19 cellular contexts compared by ENCODE assay signal in genomic region chr20:1757072-1757471, GRCh38.
DNase-seq lines count a peak whose midpoint lies in the region; ATAC-seq, FAIRE-seq and TF ChIP-seq lines count a peak whose summit lies in the region.
"Had no signal": no experiment of that assay in that cellular context is flagged by ENCODE, and none has a peak within 500 bp of the region (broad histone marks: within the 10 kb centered on the region; RNA-seq: fewer than 3 reads in every experiment).

No MANE protein-coding gene starts in this region.

- no peak overlapping the region for H3K23ac ChIP-seq in H1 (ENCODE audit: insufficient read length)

- TF ChIP-seq POLR2A in H1 (IDR thresholded peaks at IDR 0.05; ENCODE audit: control extremely low read depth in 1 of 2, low read depth in 2 of 2, low read length in 2 of 2): no peak
- TF ChIP-seq POLR2A in esophagus muscularis mucosa (IDR thresholded peaks at IDR 0.05; ENCODE audit: low read depth): no peak

- H3K23me2 ChIP-seq in H1 (ENCODE audit: low read depth, low read length): no peaks in the 10 kb centered on the region

- FAIRE-seq in H1 (lab: Jason Lieb, UNC) (peak; percentile 24), small intestine (lab: Jason Lieb, UNC) (no peak)
- FAIRE-seq: K562 had no signal

- H3K4me3 ChIP-seq in HL-60 (replicated peaks; ENCODE audit: insufficient read depth, low read length) (no peak overlapping the region), PC-3 (ENCODE audit: low read length) (no peak overlapping the region), H1 (ENCODE audit: extremely low read depth in 1 of 4, insufficient read depth in 2 of 4, low read depth in 3 of 4, low read length in 4 of 4) (no peak overlapping the region), small intestine (ENCODE audit: low read depth in 1 of 2, low read length in 2 of 2) (no peak overlapping the region), esophagus muscularis mucosa (no peak overlapping the region)
- H3K4me3 ChIP-seq: esophagus squamous epithelium, K562, left ventricle myocardium inferior had no signal

- H3K27me3 ChIP-seq in HL-60 (ENCODE audit: insufficient read depth, poor library complexity, severe bottlenecking) (no peaks in the 10 kb centered on the region), PC-3 (ENCODE audit: low read length) (no peaks in the 10 kb centered on the region), H1 (replicated peaks in 1 of 4; ENCODE audit: control insufficient read depth in 3 of 4, extremely low read depth in 1 of 4, insufficient read depth in 3 of 4, low read length in 3 of 4) (no peaks in the 10 kb centered on the region), small intestine (ENCODE audit: control insufficient read depth in 2 of 2, insufficient read depth in 2 of 2, low read length in 2 of 2) (no peaks in the 10 kb centered on the region), esophagus muscularis mucosa (no peaks in the 10 kb centered on the region)
- H3K27me3 ChIP-seq: brain microvascular endothelial cell, esophagus squamous epithelium had no signal

- H3K79me1 ChIP-seq in H1 (ENCODE audit: low read depth, low read length): no peaks in the 10 kb centered on the region

- TF ChIP-seq RAD21 in H1 (IDR thresholded peaks at IDR 0.05 in 1 of 2, conservative IDR thresholded peaks at IDR 0.05 in 1 of 2; ENCODE audit: low read depth in 2 of 2, low read length in 2 of 2): no peak

- no peak overlapping the region for H3K4ac ChIP-seq in H1 (replicated peaks; ENCODE audit: insufficient read length, low read depth, low read length)

- H3K14ac ChIP-seq in H1 (ENCODE audit: insufficient read length): no peak overlapping the region

- no peak overlapping the region for H2BK5ac ChIP-seq in H1 (ENCODE audit: low read depth, low read length)

- no TSS peak for BruUV-seq in PC-3 (replicated peaks; lab: Mats Ljungman, UMichigan)

- H3K4me2 ChIP-seq in PC-3 (ENCODE audit: low read length): no peak overlapping the region
- H3K4me2 ChIP-seq in H1 (ENCODE audit: insufficient read depth in 1 of 2, low read depth in 2 of 2, low read length in 2 of 2): no peak overlapping the region

- H3K9me2 ChIP-seq in PC-3 (replicated peaks; ENCODE audit: low read length): no peaks in the 10 kb centered on the region

- H2AK5ac ChIP-seq in H1 (ENCODE audit: low read depth, low read length): no peak overlapping the region

- ATAC-seq in PC-3: no peak
- no peak for ATAC-seq in HG03469 (IDR thresholded peaks at IDR 0.05; ENCODE audit: unreplicated experiment)
- ATAC-seq: K562 had no signal

- H3K4me1 ChIP-seq in PC-3 (ENCODE audit: insufficient read depth, low read length) (peaks cover 31% of the 10 kb centered on the region), H1 (replicated peaks in 1 of 4; ENCODE audit: control insufficient read depth in 3 of 4, insufficient read depth in 4 of 4, low read length in 3 of 4) (peaks cover 0 to 3% (median 0%) of the 10 kb centered on the region in 4 experiments; a peak in 1 of 7 replicates), small intestine (ENCODE audit: control insufficient read depth in 2 of 2, insufficient read depth in 1 of 2, low read depth in 1 of 2, low read length in 1 of 2) (peaks cover 0 to 7% of the 10 kb centered on the region in 2 donors), esophagus muscularis mucosa (no peaks in the 10 kb centered on the region)
- H3K4me1 ChIP-seq: esophagus squamous epithelium, left ventricle myocardium inferior had no signal

- no peaks in the 10 kb centered on the region for H4K20me1 ChIP-seq in PC-3 (ENCODE audit: low read length)
- no peaks in the 10 kb centered on the region for H4K20me1 ChIP-seq in H1 (replicated peaks in 1 of 2; ENCODE audit: control insufficient read depth in 1 of 2, insufficient read depth in 2 of 2, low read length in 2 of 2)

- TF ChIP-seq CTCF in HL-60 (IDR thresholded peaks at IDR 0.05; ENCODE audit: insufficient read depth, low read length) (no peak), PC-3 (conservative IDR thresholded peaks at IDR 0.05; ENCODE audit: low read depth, low read length) (no peak), H1 (IDR thresholded peaks at IDR 0.05; ENCODE audit: control extremely low read depth in 1 of 3, insufficient read depth in 1 of 3, low read depth in 1 of 3, low read length in 3 of 3) (no peak), esophagus muscularis mucosa (IDR thresholded peaks at IDR 0.05) (no peak)

- H2AFZ ChIP-seq in PC-3 (ENCODE audit: low read length) (no peak overlapping the region), H1 (ENCODE audit: low read length) (no peak overlapping the region)

- no peak for TF ChIP-seq EP300 in H1 (IDR thresholded peaks at IDR 0.05; ENCODE audit: borderline replicate concordance in 1 of 2, low read depth in 2 of 2, low read length in 2 of 2)
- TF ChIP-seq EP300 in esophagus muscularis mucosa (IDR thresholded peaks at IDR 0.05): no peak

- H3K27ac ChIP-seq in HL-60 (replicated peaks) (peak overlapping the region; percentile 94), PC-3 (ENCODE audit: low read length) (no peak overlapping the region), H1 (ENCODE audit: low read depth, low read length) (no peak overlapping the region), small intestine (ENCODE audit: low read depth in 1 of 2, low read length in 1 of 2) (peak overlapping the region; percentile 41 to 80), esophagus muscularis mucosa (replicated peaks in 1 of 4) (no peak overlapping the region)
- H3K27ac ChIP-seq: brain microvascular endothelial cell, esophagus squamous epithelium, left ventricle myocardium inferior, WERI-Rb-1 had no signal

- no peak overlapping the region for H4K5ac ChIP-seq in H1 (ENCODE audit: insufficient read length, low read depth, low read length)

- POLR2A ChIA-PET in PC-3 (lab: Charles Lee; ENCODE audit: unreplicated experiment): no interaction called here
- POLR2A ChIA-PET in H1 (lab: Charles Lee; ENCODE audit: partially characterized antibody): interaction anchor here (1.3 kb wide), 1 partner anchor 10 kb away, joined by 4 read pairs; no protein-coding TSS in a partner anchor

- H3K56ac ChIP-seq in H1 (replicated peaks; ENCODE audit: insufficient read length, low read depth, low read length): no peak overlapping the region

- H2BK120ac ChIP-seq in H1 (replicated peaks; ENCODE audit: low read depth, low read length): no peak overlapping the region

- no peak overlapping the region for H4K91ac ChIP-seq in H1 (replicated peaks; ENCODE audit: insufficient read length, low read length)

- CTCF ChIA-PET in PC-3 (lab: Charles Lee) (interaction anchor here (1.2 kb wide), 1 partner anchor 20 kb away, joined by 4 read pairs; no protein-coding TSS in a partner anchor), H1 (lab: Charles Lee; ENCODE audit: partially characterized antibody) (interaction anchor here (0.6 to 2.1 kb wide), 6 partner anchors 8 to 209 kb away, joined by 3 to 6 read pairs (median 3); no protein-coding TSS in a partner anchor)

- no peak overlapping the region for H2BK15ac ChIP-seq in H1 (ENCODE audit: low read length)

- H4K8ac ChIP-seq in H1 (ENCODE audit: extremely low read depth, insufficient read depth, low read length): no peak overlapping the region

- H3K9me3 ChIP-seq in PC-3 (ENCODE audit: low read length) (no peaks in the 10 kb centered on the region), H1 (ENCODE audit: insufficient read depth in 2 of 2, low read depth in 1 of 2, low read length in 1 of 2) (no peaks in the 10 kb centered on the region), small intestine (ENCODE audit: control insufficient read depth, low read depth) (no peaks in the 10 kb centered on the region), esophagus muscularis mucosa (no peaks in the 10 kb centered on the region)
- H3K9me3 ChIP-seq: esophagus squamous epithelium, left ventricle myocardium inferior had no signal

- intact Hi-C loops in PC-3 (cut with micrococcal nuclease) (no loop called here), esophagus muscularis mucosa (cut with DNase I) (no loop called here)

- no peak overlapping the region for H2BK12ac ChIP-seq in H1 (ENCODE audit: low read depth, low read length)

- DNase-seq in HL-60 (ENCODE audit: low read depth in 1 of 2, low spot score in 1 of 2): peak; percentile 65 to 72
- DNase-seq in PC-3: peak; percentile 39
- no peak for DNase-seq in H1 (ENCODE audit: low read depth in 1 of 2, low spot score in 2 of 2)
- DNase-seq in small intestine: peak; percentile 32
- DNase-seq in activated CD4-positive, CD25-positive, alpha-beta regulatory T cell (lab: John Stamatoyannopoulos, UW): no peak
- no peak for DNase-seq in esophagus muscularis mucosa (ENCODE audit: extremely low spot score)
- DNase-seq in nucleus accumbens (lab: John Stamatoyannopoulos, UW): no peak
- DNase-seq: activated naive CD8-positive, alpha-beta T cell treated with anti-CD3 and anti-CD28 coated beads, Interleukin-2, amount 10 ng/mL, durations not matched to agents 7 days and 5 days; brain microvascular endothelial cell; esophagus squamous epithelium; glutamatergic neuron; left ventricle myocardium inferior; NCI-H1417; NCI-H2171 treated with DMSO at 0.1 percent for 48 hours; stimulated activated CD4-positive, alpha-beta T cell treated with anti-CD3 and anti-CD28 coated beads, Interleukin-2, amount 100 ng/mL, for 48 hours; SW 1271; WERI-Rb-1 had no signal

- H3K79me2 ChIP-seq in PC-3 (ENCODE audit: low read length) (no peaks in the 10 kb centered on the region), H1 (ENCODE audit: control insufficient read depth in 1 of 2, insufficient read depth in 2 of 2, low read length in 2 of 2) (no peaks in the 10 kb centered on the region)

- no peak overlapping the region for H3K9ac ChIP-seq in PC-3 (ENCODE audit: low read length)
- no peak overlapping the region for H3K9ac ChIP-seq in H1 (replicated peaks in 1 of 4; ENCODE audit: extremely low read depth in 1 of 4, low read depth in 3 of 4, low read length in 3 of 4)

- H3F3A ChIP-seq in PC-3 (ENCODE audit: low read length, unreplicated experiment): no peaks in the 10 kb centered on the region

- H3K36me3 ChIP-seq in PC-3 (ENCODE audit: low read depth, low read length): no peaks in the 10 kb centered on the region; the same call in 1 of the 2 replicates
- no peaks in the 10 kb centered on the region for H3K36me3 ChIP-seq in H1 (ENCODE audit: control insufficient read depth in 2 of 4, insufficient read depth in 4 of 4, low read length in 3 of 4)
- H3K36me3 ChIP-seq in small intestine (ENCODE audit: control insufficient read depth in 2 of 2, insufficient read depth in 2 of 2, low read length in 2 of 2): no peaks in the 10 kb centered on the region
- H3K36me3 ChIP-seq in esophagus muscularis mucosa: no peaks in the 10 kb centered on the region
- H3K36me3 ChIP-seq: brain microvascular endothelial cell, esophagus squamous epithelium, left ventricle myocardium inferior, WERI-Rb-1 had no signal

- no peak overlapping the region for H2BK20ac ChIP-seq in H1 (ENCODE audit: low read length)

- no peak overlapping the region for H3K18ac ChIP-seq in H1 (ENCODE audit: extremely low read depth, low read length)

TF ChIP-seq in H1, 55 proteins besides CTCF, POLR2A, EP300 and RAD21 (continues in another document):
- TF ChIP-seq KDM1A (IDR thresholded peaks at IDR 0.05; ENCODE audit: borderline replicate concordance, low read length): no peak
- no peak for TF ChIP-seq RNF2 (IDR thresholded peaks at IDR 0.05; ENCODE audit: borderline replicate concordance, low read depth, low read length, missing control alignments, poor library complexity, severe bottlenecking)
- TF ChIP-seq BCL11A (IDR thresholded peaks at IDR 0.05; ENCODE audit: low read depth in 2 of 2, low read length in 2 of 2): no peak
- no peak for TF ChIP-seq CTBP2 (IDR thresholded peaks at IDR 0.05; ENCODE audit: borderline replicate concordance, insufficient read depth, insufficient read length, low read length)

Comparison
In these comparisons a context has a peak if more than half of its experiments do, and no peak if none do; other contexts are left out.
1. DNase-seq: peak in HL-60 (2 of 2), PC-3 (single experiment) and small intestine (single experiment); none in H1 (0 of 2), activated CD4-positive, CD25-positive, alpha-beta regulatory T cell (0 of 4), esophagus muscularis mucosa (single experiment) and nucleus accumbens (0 of 56).
2. H3K27ac ChIP-seq: peak in HL-60 (single experiment) and small intestine (2 of 2); none in PC-3 (single experiment), H1 (single experiment) and esophagus muscularis mucosa (0 of 4).